1 cellular context compared by ENCODE assay signal in the genomic region with DNA sequence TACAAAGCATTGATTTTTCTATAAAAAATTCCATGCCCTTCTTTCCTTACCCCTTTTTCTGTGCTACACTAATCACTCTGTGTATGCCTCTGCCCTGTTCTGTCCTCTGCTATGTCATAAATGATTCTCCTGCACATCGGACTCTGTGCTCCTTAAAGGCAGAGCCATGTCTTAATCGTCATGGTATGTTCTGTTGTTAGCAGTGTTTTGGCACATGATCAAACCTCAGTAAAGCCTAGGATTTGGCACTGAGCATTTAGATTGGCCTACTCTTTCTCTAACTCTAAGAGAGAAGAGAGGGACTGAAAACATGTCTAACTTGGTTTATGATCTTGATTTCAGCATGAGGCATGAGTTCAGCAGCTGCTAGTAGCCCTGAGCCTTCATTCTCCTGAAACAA.
TF ChIP-seq lines count a peak whose summit lies in the region.

No MANE protein-coding gene starts in this region.

TF ChIP-seq in H1, 55 proteins besides CTCF, POLR2A, EP300 and RAD21 (continued from another document):
- TF ChIP-seq, protein P1, sequence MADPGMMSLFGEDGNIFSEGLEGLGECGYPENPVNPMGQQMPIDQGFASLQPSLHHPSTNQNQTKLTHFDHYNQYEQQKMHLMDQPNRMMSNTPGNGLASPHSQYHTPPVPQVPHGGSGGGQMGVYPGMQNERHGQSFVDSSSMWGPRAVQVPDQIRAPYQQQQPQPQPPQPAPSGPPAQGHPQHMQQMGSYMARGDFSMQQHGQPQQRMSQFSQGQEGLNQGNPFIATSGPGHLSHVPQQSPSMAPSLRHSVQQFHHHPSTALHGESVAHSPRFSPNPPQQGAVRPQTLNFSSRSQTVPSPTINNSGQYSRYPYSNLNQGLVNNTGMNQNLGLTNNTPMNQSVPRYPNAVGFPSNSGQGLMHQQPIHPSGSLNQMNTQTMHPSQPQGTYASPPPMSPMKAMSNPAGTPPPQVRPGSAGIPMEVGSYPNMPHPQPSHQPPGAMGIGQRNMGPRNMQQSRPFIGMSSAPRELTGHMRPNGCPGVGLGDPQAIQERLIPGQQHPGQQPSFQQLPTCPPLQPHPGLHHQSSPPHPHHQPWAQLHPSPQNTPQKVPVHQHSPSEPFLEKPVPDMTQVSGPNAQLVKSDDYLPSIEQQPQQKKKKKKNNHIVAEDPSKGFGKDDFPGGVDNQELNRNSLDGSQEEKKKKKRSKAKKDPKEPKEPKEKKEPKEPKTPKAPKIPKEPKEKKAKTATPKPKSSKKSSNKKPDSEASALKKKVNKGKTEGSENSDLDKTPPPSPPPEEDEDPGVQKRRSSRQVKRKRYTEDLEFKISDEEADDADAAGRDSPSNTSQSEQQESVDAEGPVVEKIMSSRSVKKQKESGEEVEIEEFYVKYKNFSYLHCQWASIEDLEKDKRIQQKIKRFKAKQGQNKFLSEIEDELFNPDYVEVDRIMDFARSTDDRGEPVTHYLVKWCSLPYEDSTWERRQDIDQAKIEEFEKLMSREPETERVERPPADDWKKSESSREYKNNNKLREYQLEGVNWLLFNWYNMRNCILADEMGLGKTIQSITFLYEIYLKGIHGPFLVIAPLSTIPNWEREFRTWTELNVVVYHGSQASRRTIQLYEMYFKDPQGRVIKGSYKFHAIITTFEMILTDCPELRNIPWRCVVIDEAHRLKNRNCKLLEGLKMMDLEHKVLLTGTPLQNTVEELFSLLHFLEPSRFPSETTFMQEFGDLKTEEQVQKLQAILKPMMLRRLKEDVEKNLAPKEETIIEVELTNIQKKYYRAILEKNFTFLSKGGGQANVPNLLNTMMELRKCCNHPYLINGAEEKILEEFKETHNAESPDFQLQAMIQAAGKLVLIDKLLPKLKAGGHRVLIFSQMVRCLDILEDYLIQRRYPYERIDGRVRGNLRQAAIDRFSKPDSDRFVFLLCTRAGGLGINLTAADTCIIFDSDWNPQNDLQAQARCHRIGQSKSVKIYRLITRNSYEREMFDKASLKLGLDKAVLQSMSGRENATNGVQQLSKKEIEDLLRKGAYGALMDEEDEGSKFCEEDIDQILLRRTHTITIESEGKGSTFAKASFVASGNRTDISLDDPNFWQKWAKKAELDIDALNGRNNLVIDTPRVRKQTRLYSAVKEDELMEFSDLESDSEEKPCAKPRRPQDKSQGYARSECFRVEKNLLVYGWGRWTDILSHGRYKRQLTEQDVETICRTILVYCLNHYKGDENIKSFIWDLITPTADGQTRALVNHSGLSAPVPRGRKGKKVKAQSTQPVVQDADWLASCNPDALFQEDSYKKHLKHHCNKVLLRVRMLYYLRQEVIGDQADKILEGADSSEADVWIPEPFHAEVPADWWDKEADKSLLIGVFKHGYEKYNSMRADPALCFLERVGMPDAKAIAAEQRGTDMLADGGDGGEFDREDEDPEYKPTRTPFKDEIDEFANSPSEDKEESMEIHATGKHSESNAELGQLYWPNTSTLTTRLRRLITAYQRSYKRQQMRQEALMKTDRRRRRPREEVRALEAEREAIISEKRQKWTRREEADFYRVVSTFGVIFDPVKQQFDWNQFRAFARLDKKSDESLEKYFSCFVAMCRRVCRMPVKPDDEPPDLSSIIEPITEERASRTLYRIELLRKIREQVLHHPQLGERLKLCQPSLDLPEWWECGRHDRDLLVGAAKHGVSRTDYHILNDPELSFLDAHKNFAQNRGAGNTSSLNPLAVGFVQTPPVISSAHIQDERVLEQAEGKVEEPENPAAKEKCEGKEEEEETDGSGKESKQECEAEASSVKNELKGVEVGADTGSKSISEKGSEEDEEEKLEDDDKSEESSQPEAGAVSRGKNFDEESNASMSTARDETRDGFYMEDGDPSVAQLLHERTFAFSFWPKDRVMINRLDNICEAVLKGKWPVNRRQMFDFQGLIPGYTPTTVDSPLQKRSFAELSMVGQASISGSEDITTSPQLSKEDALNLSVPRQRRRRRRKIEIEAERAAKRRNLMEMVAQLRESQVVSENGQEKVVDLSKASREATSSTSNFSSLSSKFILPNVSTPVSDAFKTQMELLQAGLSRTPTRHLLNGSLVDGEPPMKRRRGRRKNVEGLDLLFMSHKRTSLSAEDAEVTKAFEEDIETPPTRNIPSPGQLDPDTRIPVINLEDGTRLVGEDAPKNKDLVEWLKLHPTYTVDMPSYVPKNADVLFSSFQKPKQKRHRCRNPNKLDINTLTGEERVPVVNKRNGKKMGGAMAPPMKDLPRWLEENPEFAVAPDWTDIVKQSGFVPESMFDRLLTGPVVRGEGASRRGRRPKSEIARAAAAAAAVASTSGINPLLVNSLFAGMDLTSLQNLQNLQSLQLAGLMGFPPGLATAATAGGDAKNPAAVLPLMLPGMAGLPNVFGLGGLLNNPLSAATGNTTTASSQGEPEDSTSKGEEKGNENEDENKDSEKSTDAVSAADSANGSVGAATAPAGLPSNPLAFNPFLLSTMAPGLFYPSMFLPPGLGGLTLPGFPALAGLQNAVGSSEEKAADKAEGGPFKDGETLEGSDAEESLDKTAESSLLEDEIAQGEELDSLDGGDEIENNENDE (IDR thresholded peaks at IDR 0.05; ENCODE audit: insufficient replicate concordance, low read length), result no peak
- TF ChIP-seq SIX5 (IDR thresholded peaks at IDR 0.05; ENCODE audit: low read depth, low read length) (no peak), POU5F1 (IDR thresholded peaks at IDR 0.05; ENCODE audit: low read depth, low read length) (no peak), BRCA1 (IDR thresholded peaks at IDR 0.05; ENCODE audit: low read depth, low read length) (no peak), TCF12 (IDR thresholded peaks at IDR 0.05; ENCODE audit: low read depth, low read length) (no peak), JUN (IDR thresholded peaks at IDR 0.05; ENCODE audit: low read depth, low read length) (no peak), HDAC2 (IDR thresholded peaks at IDR 0.05; ENCODE audit: borderline replicate concordance in 1 of 2, low read depth in 2 of 2, low read length in 2 of 2) (no peak), SIRT6 (IDR thresholded peaks at IDR 0.05; ENCODE audit: low read length) (no peak), BACH1 (IDR thresholded peaks at IDR 0.05; ENCODE audit: low read length) (no peak), SP1 (IDR thresholded peaks at IDR 0.05; ENCODE audit: low read depth, low read length) (no peak), KDM4A (IDR thresholded peaks at IDR 0.05; ENCODE audit: low read depth, low read length, severe bottlenecking) (no peak), EGR1 (IDR thresholded peaks at IDR 0.05; ENCODE audit: borderline replicate concordance, low read depth, low read length) (no peak), SAP30 (IDR thresholded peaks at IDR 0.05; ENCODE audit: insufficient read depth, insufficient replicate concordance, low read length) (no peak), CEBPB (IDR thresholded peaks at IDR 0.05; ENCODE audit: low read depth, low read length) (no peak), TAF7 (optimal IDR thresholded peaks at IDR 0.05; ENCODE audit: borderline replicate concordance, low read depth, low read length) (no peak)
